In genomic region chr11:27228232-27228631, GRCh38 we compare ENCODE assay signal across 19 cellular contexts.
DNase-seq lines count a peak whose midpoint lies in the region; TF ChIP-seq lines count a peak whose summit lies in the region.
"Had no signal": no experiment of that assay in that cellular context is flagged by ENCODE, and none has a peak within 500 bp of the region (broad histone marks: within the 10 kb centered on the region; RNA-seq: fewer than 3 reads in every experiment).

No MANE protein-coding gene starts in this region.

- TF ChIP-seq CTCF in HEK293 (tag by site-specific recombination; IDR thresholded peaks at IDR 0.05) = no peak
- no peak for TF ChIP-seq CTCF in sigmoid colon (IDR thresholded peaks at IDR 0.05)

- TF ChIP-seq POLR2A in sigmoid colon (IDR thresholded peaks at IDR 0.05) = no peak

- peaks cover 5% of the 10 kb centered on the region for H3K4me1 ChIP-seq in HEK293 (ENCODE audit: control insufficient read depth, insufficient read depth, low read length)
- H3K4me1 ChIP-seq in sigmoid colon = peaks cover 0 to 48% (median 42%) of the 10 kb centered on the region in 4 donors

- TF ChIP-seq EP300 in sigmoid colon (IDR thresholded peaks at IDR 0.05) = no peak

- intact Hi-C loops in sigmoid colon (cut with DNase I) = no loop called here

- POLR2A ChIA-PET in HEK293 (lab: Yijun Ruan, JAX) = no interaction called here

- no peak overlapping the region for H3K4me3 ChIP-seq in HEK293 (ENCODE audit: low read depth, low read length)
- H3K4me3 ChIP-seq in sigmoid colon = no peak overlapping the region
- H3K4me3 ChIP-seq: PC-9 had no signal

- H3K27me3 ChIP-seq in sigmoid colon = no peaks in the 10 kb centered on the region

- DNase-seq in NCI-H345 (lab: John Stamatoyannopoulos, UW) (peak; percentile 81), cerebellum (ENCODE audit: low spot score) (peak; percentile 83), sigmoid colon (no peak), hippocampal formation (lab: John Stamatoyannopoulos, UW) (no peak), NCI-H2196 (lab: John Stamatoyannopoulos, UW; ENCODE audit: unreplicated experiment) (no peak)
- no peak for DNase-seq in activated naive CD4-positive, alpha-beta T cell (lab: John Stamatoyannopoulos, UW)
- DNase-seq: activated CD8-positive, alpha-beta memory T cell treated with anti-CD3 and anti-CD28 coated beads for 24 hours; activated naive CD8-positive, alpha-beta T cell treated with anti-CD3 and anti-CD28 coated beads for 36 hours; activated T-cell treated with anti-CD3 and anti-CD28 coated beads, Interleukin-2, amount 50 U/mL, for 72 hours; KBM-7; left ventricle myocardium superior; NCI-H1436; NCI-H526; occipital lobe; PC-9; SK-N-SH; stimulated activated CD4-positive, alpha-beta T cell treated with anti-CD3 and anti-CD28 coated beads, Interleukin-2, amount 100 ng/mL, for 24 hours; stimulated activated naive CD8-positive, alpha-beta T cell treated with anti-CD3 and anti-CD28 coated beads, Interleukin-15, amount 100 ng/mL, for 72 hours had no signal

- H3K36me3 ChIP-seq in HEK293 (ENCODE audit: control insufficient read depth in 2 of 2, insufficient read depth in 1 of 2, low read length in 2 of 2) (no peaks in the 10 kb centered on the region), sigmoid colon (no peaks in the 10 kb centered on the region)

- H3K27ac ChIP-seq in HEK293 (ENCODE audit: extremely low read depth, low read depth, low read length) (no peak overlapping the region), sigmoid colon (peak overlapping the region in 3 of 4 donors; percentile 56 to 77 (median 75))
- H3K27ac ChIP-seq: PC-9 had no signal

- WGBS in sigmoid colon, 2 donors = 62 to 82% methylated on average over 4 of the region's 4 CpGs

- CTCF ChIA-PET in HEK293 (lab: Yijun Ruan, JAX) = interaction anchor here (0.6 kb wide), 1 partner anchor 170 kb away, joined by 5 read pairs; no protein-coding TSS in a partner anchor

- H3K9me3 ChIP-seq in HEK293 (ENCODE audit: control insufficient read depth, insufficient read depth, low read depth, low read length) = no peaks in the 10 kb centered on the region
- no peaks in the 10 kb centered on the region for H3K9me3 ChIP-seq in sigmoid colon
- H3K9me3 ChIP-seq: SK-N-SH had no signal

TF ChIP-seq in HEK293, 187 proteins besides CTCF, POLR2A, EP300 and RAD21 (continues in another document):
- TF ChIP-seq INSM2 (tag by site-specific recombination; IDR thresholded peaks at IDR 0.05) (no peak), OSR2 (tag by site-specific recombination; IDR thresholded peaks at IDR 0.05) (peak; percentile 10; the same call in 1 of the 2 replicates), ZBTB10 (tag by site-specific recombination; IDR thresholded peaks at IDR 0.05) (no peak), ZSCAN18 (tag by site-specific recombination; IDR thresholded peaks at IDR 0.05) (no peak), ZNF138 (tag by site-specific recombination; IDR thresholded peaks at IDR 0.05; ENCODE audit: borderline replicate concordance) (no peak), ZNF239 (tag by site-specific recombination; IDR thresholded peaks at IDR 0.05) (no peak), ZNF664 (tag by site-specific recombination; IDR thresholded peaks at IDR 0.05) (no peak), ZNF792 (tag by site-specific recombination; IDR thresholded peaks at IDR 0.05) (no peak), HOXA7 (CRISPR knock-in tag; IDR thresholded peaks at IDR 0.05; ENCODE audit: borderline replicate concordance) (no peak), ZFP41 (tag by site-specific recombination; IDR thresholded peaks at IDR 0.05; ENCODE audit: borderline replicate concordance) (no peak), ZNF580 (tag by site-specific recombination; IDR thresholded peaks at IDR 0.05) (no peak), ZNF48 (tag by site-specific recombination; IDR thresholded peaks at IDR 0.05) (no peak), ATF2 (tag by site-specific recombination; IDR thresholded peaks at IDR 0.05; ENCODE audit: low read depth) (no peak), ZBTB44 (tag by site-specific recombination; IDR thresholded peaks at IDR 0.05) (peak; percentile 43; the same call in 1 of the 2 replicates), ZNF660 (tag by site-specific recombination; IDR thresholded peaks at IDR 0.05) (no peak), ZNF366 (tag by site-specific recombination; conservative IDR thresholded peaks at IDR 0.05) (0 out of 2 replicates have a peak, but pooled peaks have one; percentile 11), ZNF677 (tag by site-specific recombination; IDR thresholded peaks at IDR 0.05) (no peak)

Comparison
In these comparisons a context has a peak if more than half of its experiments do, and no peak if none do; other contexts are left out.
1. DNase-seq: peak in NCI-H345 (single experiment) and cerebellum (single experiment); none in sigmoid colon (single experiment), activated naive CD4-positive, alpha-beta T cell (0 of 4), hippocampal formation (0 of 2) and NCI-H2196 (single experiment).